ENCODE assay signal across 8 cellular contexts in genomic region chr1:5992034-5992813, GRCh38. TPM values are rescaled to one million over a fixed set of nuclear protein-coding genes. Genes with fewer than 3 reads are reported as not detected.
DNase-seq lines count a peak whose midpoint lies in the region; ATAC-seq and TF ChIP-seq lines count a peak whose summit lies in the region.

TSS of gene NPHP4 (minus strand) at chr1:5992425. CDS start at chr1:5986289, 6,136 bp downstream.

- no peaks in the 10 kb centered on the region for H3K9me3 Mint-ChIP-seq in effector memory CD8-positive, alpha-beta T cell
- no peaks in the 10 kb centered on the region for H3K9me3 Mint-ChIP-seq in memory B cell

- no peak for TF ChIP-seq CTCF in GM20000 (IDR thresholded peaks at IDR 0.05; ENCODE audit: extremely low read depth, missing control alignments)

- peak within 1 kb of the TSS; percentile 93 to 97 for H3K4me3 Mint-ChIP-seq in effector memory CD8-positive, alpha-beta T cell
- H3K4me3 Mint-ChIP-seq in memory B cell = peak within 1 kb of the TSS; percentile 96

- DNase-seq in COLO668 (lab: John Stamatoyannopoulos, UW; ENCODE audit: unreplicated experiment) (peak; percentile 100), GM20000 (ENCODE audit: low spot score) (peak; percentile 100), HT-29 (ENCODE audit: low spot score) (peak; percentile 97), NOMO-1 treated with dmso at 0.1 percent for 144 hours (lab: John Stamatoyannopoulos, UW; ENCODE audit: unreplicated experiment) (peak; percentile 98), memory B cell (ENCODE audit: low spot score in 2 of 2) (peak; percentile 97 to 98)
- peak; percentile 97 for DNase-seq in activated CD8-positive, alpha-beta memory T cell treated with anti-CD3 and anti-CD28 coated beads for 48 hours (ENCODE audit: low read depth in 2 of 3, low spot score in 2 of 3)
- peak; percentile 99 to 100 (median 99) for DNase-seq in effector memory CD8-positive, alpha-beta T cell
- DNase-seq in stimulated activated CD8-positive, alpha-beta memory T cell treated with anti-CD3 and anti-CD28 coated beads, Interleukin-12 subunit alpha, Interleukin-12 subunit beta, amount 100 ng/mL, for 24 hours (ENCODE audit: extremely low read depth) = peak; percentile 96

- H3K27ac Mint-ChIP-seq in effector memory CD8-positive, alpha-beta T cell = peak within 1 kb of the TSS; percentile 92 to 95
- H3K27ac Mint-ChIP-seq in memory B cell = peak within 1 kb of the TSS; percentile 93

- H3K27me3 Mint-ChIP-seq in effector memory CD8-positive, alpha-beta T cell = no peaks in the 10 kb centered on the region
- no peaks in the 10 kb centered on the region for H3K27me3 Mint-ChIP-seq in memory B cell

- ATAC-seq in effector memory CD8-positive, alpha-beta T cell (replicated peaks) = peak; percentile 85
- ATAC-seq in memory B cell (ENCODE audit: low read depth) = peak; percentile 89

- H3K4me1 Mint-ChIP-seq in effector memory CD8-positive, alpha-beta T cell (ENCODE audit: low read depth in 2 of 2) = peaks cover 36 to 37% of the 10 kb centered on the region in 2 donors
- peaks cover 32% of the 10 kb centered on the region for H3K4me1 Mint-ChIP-seq in memory B cell

- H3K36me3 Mint-ChIP-seq in effector memory CD8-positive, alpha-beta T cell (ENCODE audit: insufficient read depth) = peaks cover 21% of the 10 kb centered on the region
- no peaks in the 10 kb centered on the region for H3K36me3 Mint-ChIP-seq in memory B cell

RNA-seq across cellular contexts. Expression of gene NPHP4, which starts in this region (rescaled TPM):
- total RNA-seq in HT-29 (2014; rRNA removed; shearing (Covaris generic)) = 11.0 and 15.8 TPM in 2 replicates

Comparison
In these comparisons a context has a peak if more than half of its experiments do, and no peak if none do; other contexts are left out.
1. Peak in every context shown above with its lines: DNase-seq and ATAC-seq.